21 cellular contexts compared by ENCODE assay signal in genomic region chr10:131477457-131478205, GRCh38.
DNase-seq lines count a peak whose midpoint lies in the region; ATAC-seq, FAIRE-seq and TF ChIP-seq lines count a peak whose summit lies in the region.
"Had no signal": no experiment of that assay in that cellular context is flagged by ENCODE, and none has a peak within 500 bp of the region (broad histone marks: within the 10 kb centered on the region; RNA-seq: fewer than 3 reads in every experiment).

No MANE protein-coding gene starts in this region.

- in situ Hi-C loops in K562 (cut with MboI): no loop called here
- in situ Hi-C loops in HepG2 (cut with HindIII; ENCODE audit: extremely low pct_ligation_motif_present, low pct_unique_long_range_greater_than_20kb): no loop called here

- H3K4me3 ChIP-seq in A549 (no peak overlapping the region), K562 (no peak overlapping the region), HepG2 (replicated peaks in 1 of 3; ENCODE audit: insufficient read depth in 1 of 3, low read depth in 2 of 3, low read length in 3 of 3) (no peak overlapping the region), PC-9 (no peak overlapping the region), esophagus squamous epithelium (no peak overlapping the region), BE2C (ENCODE audit: low read depth, low read length) (no peak overlapping the region)
- H3K4me3 ChIP-seq: BLaER1 treated with 17β-estradiol and CSF1 and Interleukin-3, amounts not matched to agents 10 nM and 100 nM; ovary had no signal

- H3K9me2 ChIP-seq in PC-9 (ENCODE audit: insufficient read depth): no peaks in the 10 kb centered on the region

- no peaks in the 10 kb centered on the region for H3K4me1 ChIP-seq in A549
- H3K4me1 ChIP-seq in K562 (replicated peaks in 1 of 2; ENCODE audit: control insufficient read depth in 2 of 2, insufficient read depth in 2 of 2, low read length in 2 of 2): no peaks in the 10 kb centered on the region
- peaks cover 9% of the 10 kb centered on the region; the same call in 1 of the 2 replicates for H3K4me1 ChIP-seq in HepG2 (ENCODE audit: insufficient read depth, low read length)
- H3K4me1 ChIP-seq in PC-9 (replicated peaks; ENCODE audit: insufficient read depth): no peaks in the 10 kb centered on the region
- H3K4me1 ChIP-seq in esophagus squamous epithelium: no peaks in the 10 kb centered on the region
- no peaks in the 10 kb centered on the region for H3K4me1 ChIP-seq in BE2C

- POLR2A ChIA-PET in A549 (lab: Yijun Ruan, JAX): no interaction called here
- POLR2A ChIA-PET in K562 (lab: Yijun Ruan, JAX): no interaction called here
- POLR2A ChIA-PET in HepG2 (lab: Yijun Ruan, JAX): no interaction called here
- POLR2A ChIA-PET in PC-9 (lab: Charles Lee; ENCODE audit: unreplicated experiment): no interaction called here

- BruUV-seq in K562 (replicated peaks; lab: Mats Ljungman, UMichigan) (no TSS peak), HepG2 (replicated peaks; lab: Mats Ljungman, UMichigan) (no TSS peak), PC-9 (replicated peaks; lab: Mats Ljungman, UMichigan) (no TSS peak)

- no peak overlapping the region for H3K27ac Mint-ChIP-seq in stimulated activated effector memory CD8-positive, alpha-beta T cell treated with anti-CD3 and anti-CD28 coated beads, Interleukin-12 subunit alpha, Interleukin-12 subunit beta, amount 100 ng/mL, for 72 hours
- H3K27ac Mint-ChIP-seq: activated CD4-positive, alpha-beta T cell treated with anti-CD3 and anti-CD28 coated beads for 36 hours; activated naive CD8-positive, alpha-beta T cell; memory B cell; naive thymus-derived CD4-positive, alpha-beta T cell had no signal

- H3K9me1 ChIP-seq in K562 (ENCODE audit: control insufficient read depth, insufficient read depth, low read length): no peaks in the 10 kb centered on the region

- H3F3A ChIP-seq in PC-9 (ENCODE audit: insufficient read depth, low read depth): no peaks in the 10 kb centered on the region

- no peaks in the 10 kb centered on the region for H3K4me1 Mint-ChIP-seq in stimulated activated effector memory CD8-positive, alpha-beta T cell treated with anti-CD3 and anti-CD28 coated beads, Interleukin-12 subunit alpha, Interleukin-12 subunit beta, amount 100 ng/mL, for 72 hours
- H3K4me1 Mint-ChIP-seq: activated CD4-positive, alpha-beta T cell treated with anti-CD3 and anti-CD28 coated beads for 36 hours; memory B cell; naive thymus-derived CD4-positive, alpha-beta T cell had no signal

- no peak for TF ChIP-seq CTCF in A549 (IDR thresholded peaks at IDR 0.05)
- no peak for TF ChIP-seq CTCF in K562 (IDR thresholded peaks at IDR 0.05 in 2 of 3, conservative IDR thresholded peaks at IDR 0.05 in 1 of 3; ENCODE audit: insufficient read depth in 2 of 3, low read depth in 1 of 3, low read length in 3 of 3)
- TF ChIP-seq CTCF in HepG2 (CRISPR knock-in tag; IDR thresholded peaks at IDR 0.05): peak; percentile 32; the same call in 1 of the 2 replicates
- no peak for TF ChIP-seq CTCF in PC-9 (conservative IDR thresholded peaks at IDR 0.05)
- no peak for TF ChIP-seq CTCF in esophagus squamous epithelium (IDR thresholded peaks at IDR 0.05)
- no peak for TF ChIP-seq CTCF in BE2C (IDR thresholded peaks at IDR 0.05; ENCODE audit: low read depth, low read length)

- no peaks in the 10 kb centered on the region for H3K36me3 Mint-ChIP-seq in stimulated activated effector memory CD8-positive, alpha-beta T cell treated with anti-CD3 and anti-CD28 coated beads, Interleukin-12 subunit alpha, Interleukin-12 subunit beta, amount 100 ng/mL, for 72 hours
- H3K36me3 Mint-ChIP-seq: activated naive CD8-positive, alpha-beta T cell; memory B cell; naive thymus-derived CD4-positive, alpha-beta T cell had no signal

- WGBS in A549 (ENCODE audit: missing lambda C conversion rate): 18% methylated on average over 16 of the region's 16 CpGs
- 0% methylated on average over 10 of the region's 16 CpGs for whole genome bisulfite sequencing in K562 (ENCODE audit: insufficient coverage, low coverage, missing lambda C conversion rate)
- 1% methylated on average over 13 of the region's 16 CpGs for WGBS in HepG2 (ENCODE audit: low lambda C conversion rate)
- WGBS in esophagus squamous epithelium, 2 donors: 42 to 54% methylated on average over 14 to 16 of the region's 16 CpGs

- H3K79me2 ChIP-seq in K562 (ENCODE audit: control insufficient read depth, insufficient read depth, low read length): no peaks in the 10 kb centered on the region
- no peaks in the 10 kb centered on the region for H3K79me2 ChIP-seq in HepG2 (ENCODE audit: insufficient read depth, low read length)
- no peaks in the 10 kb centered on the region for H3K79me2 ChIP-seq in PC-9 (ENCODE audit: low read depth)

- ATAC-seq in A549 (0 out of 6 replicates have a peak, but pooled peaks of 1 of the 2 experiments have one; percentile 33), K562 (peak; percentile 67), HepG2 (peak; percentile 60; the same call in 2 of the 3 replicates)
- ATAC-seq in stimulated activated effector memory CD8-positive, alpha-beta T cell treated with anti-CD3 and anti-CD28 coated beads, Interleukin-12 subunit alpha, Interleukin-12 subunit beta, amount 100 ng/mL, for 72 hours: no peak
- ATAC-seq: activated CD4-positive, alpha-beta T cell treated with anti-CD3 and anti-CD28 coated beads for 36 hours; naive thymus-derived CD4-positive, alpha-beta T cell; Right ventricle myocardium inferior had no signal

- peak overlapping the region; percentile 19; the same call in 1 of the 3 replicates for H3K4me2 ChIP-seq in A549
- H3K4me2 ChIP-seq in K562 (ENCODE audit: insufficient read depth, low read length): no peak overlapping the region
- no peak overlapping the region for H3K4me2 ChIP-seq in HepG2 (ENCODE audit: low read depth, low read length)
- H3K4me2 ChIP-seq in PC-9: no peak overlapping the region
- H3K4me2 ChIP-seq: BLaER1 treated with 17β-estradiol and CSF1 and Interleukin-3, amounts not matched to agents 10 nM and 100 nM; KMS-11 had no signal

- H3K9me3 Mint-ChIP-seq in stimulated activated effector memory CD8-positive, alpha-beta T cell treated with anti-CD3 and anti-CD28 coated beads, Interleukin-12 subunit alpha, Interleukin-12 subunit beta, amount 100 ng/mL, for 72 hours: no peaks in the 10 kb centered on the region
- H3K9me3 Mint-ChIP-seq: memory B cell had no signal

- DNase-seq in A549 (ENCODE audit: low read depth in 1 of 2, low spot score in 1 of 2) (peak in 1 of 2 experiments; percentile 6), MV-4-11 (lab: John Stamatoyannopoulos, UW) (peak; percentile 21), K562 (ENCODE audit: extremely low read depth in 1 of 4, low spot score in 3 of 4) (no peak), HepG2 (ENCODE audit: low spot score) (peak; percentile 25), PC-9 (no peak), esophagus squamous epithelium (lab: John Stamatoyannopoulos, UW) (no peak), BE2C (no peak)
- DNase-seq in stimulated activated effector memory CD8-positive, alpha-beta T cell treated with anti-CD3 and anti-CD28 coated beads, Interleukin-12 subunit alpha, Interleukin-12 subunit beta, amount 100 ng/mL, for 72 hours (ENCODE audit: low spot score in 2 of 2): no peak
- DNase-seq: activated CD4-positive, alpha-beta T cell treated with anti-CD3 and anti-CD28 coated beads for 36 hours; naive thymus-derived CD4-positive, alpha-beta T cell; NCI-H2107; NCI-H524; ovary had no signal

- TF ChIP-seq EP300 in A549 (IDR thresholded peaks at IDR 0.05): no peak
- TF ChIP-seq EP300 in K562 (IDR thresholded peaks at IDR 0.05; ENCODE audit: low read length): no peak
- no peak for TF ChIP-seq EP300 in HepG2 (IDR thresholded peaks at IDR 0.05; ENCODE audit: low read depth in 2 of 2, low read length in 2 of 2)
- TF ChIP-seq EP300 in HepG2 (CRISPR knock-in tag; IDR thresholded peaks at IDR 0.05; ENCODE audit: borderline replicate concordance): no peak

- H3K9me3 ChIP-seq in A549 (no peaks in the 10 kb centered on the region; the same call in 2 of the 3 replicates), K562 (replicated peaks; ENCODE audit: control insufficient read depth, insufficient read depth, low read depth, low read length) (no peaks in the 10 kb centered on the region), HepG2 (ENCODE audit: low read length) (no peaks in the 10 kb centered on the region), PC-9 (ENCODE audit: insufficient read depth, low read depth) (no peaks in the 10 kb centered on the region), esophagus squamous epithelium (no peaks in the 10 kb centered on the region), BE2C (no peaks in the 10 kb centered on the region)
- H3K9me3 ChIP-seq: BLaER1 treated with 17β-estradiol and CSF1 and Interleukin-3, amounts not matched to agents 10 nM and 100 nM; ovary had no signal

- no peak overlapping the region for H3K27ac ChIP-seq in A549
- no peak overlapping the region for H3K27ac ChIP-seq in K562 (ENCODE audit: extremely low read depth, low read depth, low read length)
- no peak overlapping the region for H3K27ac ChIP-seq in HepG2 (ENCODE audit: extremely low read length, insufficient read depth, low read length)
- no peak overlapping the region for H3K27ac ChIP-seq in PC-9
- H3K27ac ChIP-seq in esophagus squamous epithelium: no peak overlapping the region
- H3K27ac ChIP-seq: BLaER1 treated with 17β-estradiol and CSF1 and Interleukin-3, amounts not matched to agents 10 nM and 100 nM; KMS-11; ovary had no signal

- no peak for FAIRE-seq in A549 (lab: Jason Lieb, UNC)
- FAIRE-seq in K562 (lab: Jason Lieb, UNC): no peak
- FAIRE-seq in HepG2 (lab: Jason Lieb, UNC): no peak
- FAIRE-seq: D721Med, endometrium, G401.6 had no signal

- TF ChIP-seq POLR2A in A549 (IDR thresholded peaks at IDR 0.05; ENCODE audit: low read length) (no peak), K562 (conservative IDR thresholded peaks at IDR 0.05) (no peak), HepG2 (IDR thresholded peaks at IDR 0.05; ENCODE audit: insufficient read depth in 1 of 2, low read depth in 2 of 2, low read length in 2 of 2) (no peak), esophagus squamous epithelium (IDR thresholded peaks at IDR 0.05) (no peak)

- H3K4me3 Mint-ChIP-seq in stimulated activated effector memory CD8-positive, alpha-beta T cell treated with anti-CD3 and anti-CD28 coated beads, Interleukin-12 subunit alpha, Interleukin-12 subunit beta, amount 100 ng/mL, for 72 hours: no peak overlapping the region
- H3K4me3 Mint-ChIP-seq: activated CD4-positive, alpha-beta T cell treated with anti-CD3 and anti-CD28 coated beads for 36 hours; activated naive CD8-positive, alpha-beta T cell; memory B cell; naive thymus-derived CD4-positive, alpha-beta T cell had no signal

- 0 out of 5 replicates have a peak, but pooled peaks of 1 of the 2 experiments have one; percentile 9 for TF ChIP-seq RAD21 in A549 (conservative IDR thresholded peaks at IDR 0.05 in 1 of 2, IDR thresholded peaks at IDR 0.05 in 1 of 2)
- TF ChIP-seq RAD21 in K562 (CRISPR knock-in tag; conservative IDR thresholded peaks at IDR 0.05 in 1 of 2, IDR thresholded peaks at IDR 0.05 in 1 of 2): no peak
- TF ChIP-seq RAD21 in HepG2 (CRISPR knock-in tag; IDR thresholded peaks at IDR 0.05): no peak

- no peaks in the 10 kb centered on the region for H4K20me1 ChIP-seq in K562 (replicated peaks; ENCODE audit: control insufficient read depth, insufficient read depth, low read length)
- H4K20me1 ChIP-seq in HepG2 (ENCODE audit: insufficient read depth, low read length): no peaks in the 10 kb centered on the region
- no peaks in the 10 kb centered on the region for H4K20me1 ChIP-seq in PC-9 (ENCODE audit: insufficient read depth)
- H4K20me1 ChIP-seq: BLaER1 treated with 17β-estradiol and CSF1 and Interleukin-3, amounts not matched to agents 10 nM and 100 nM had no signal

- H2AFZ ChIP-seq in K562 (ENCODE audit: low read depth, low read length): no peak overlapping the region
- H2AFZ ChIP-seq in HepG2 (ENCODE audit: low read length): no peak overlapping the region
- no peak overlapping the region for H2AFZ ChIP-seq in PC-9

- intact Hi-C loops in K562 (cut with micrococcal nuclease): no loop called here
- intact Hi-C loops in HepG2 (cut with micrococcal nuclease; ENCODE audit: unreplicated experiment): no loop called here
- intact Hi-C loops in PC-9 (cut with micrococcal nuclease; ENCODE audit: unreplicated experiment): no loop called here
- intact Hi-C loops in esophagus squamous epithelium (cut with DNase I): no loop called here

- CTCF ChIA-PET in A549 (lab: Yijun Ruan, JAX) (no interaction called here), K562 (lab: Yijun Ruan, JAX; ENCODE audit: low intra/inter-chr PET ratio) (no interaction called here), HepG2 (lab: Yijun Ruan, JAX; ENCODE audit: low intra/inter-chr PET ratio, low total read pairs) (no interaction called here), PC-9 (lab: Charles Lee) (no interaction called here)

- H3K27me3 ChIP-seq in K562 (ENCODE audit: control insufficient read depth in 2 of 2, insufficient read depth in 2 of 2, low read length in 2 of 2) (no peaks in the 10 kb centered on the region; a peak in 1 of 5 replicates), HepG2 (ENCODE audit: control insufficient read depth in 1 of 2, insufficient read depth in 2 of 2, low read length in 2 of 2) (peaks cover 1 to 10% of the 10 kb centered on the region in 2 experiments; a peak in 3 of 5 replicates), PC-9 (ENCODE audit: insufficient read depth, low read depth) (no peaks in the 10 kb centered on the region; the same call in 1 of the 2 replicates), esophagus squamous epithelium (peaks cover 0 to 49% (median 0%) of the 10 kb centered on the region in 4 donors), BE2C (no peaks in the 10 kb centered on the region)
- H3K27me3 ChIP-seq: BLaER1 treated with 17β-estradiol and CSF1 and Interleukin-3, amounts not matched to agents 10 nM and 100 nM; ovary had no signal

- H3K36me3 ChIP-seq in K562 (ENCODE audit: control insufficient read depth, insufficient read depth, low read length) (no peaks in the 10 kb centered on the region), HepG2 (replicated peaks in 1 of 2; ENCODE audit: control insufficient read depth in 1 of 2, insufficient read depth in 2 of 2, low read length in 2 of 2) (no peaks in the 10 kb centered on the region), PC-9 (ENCODE audit: low read depth) (no peaks in the 10 kb centered on the region), esophagus squamous epithelium (no peaks in the 10 kb centered on the region), BE2C (no peaks in the 10 kb centered on the region)
- H3K36me3 ChIP-seq: BLaER1 treated with 17β-estradiol and CSF1 and Interleukin-3, amounts not matched to agents 10 nM and 100 nM; ovary had no signal

- H3K9ac ChIP-seq in K562 (ENCODE audit: insufficient read depth in 1 of 2, low read depth in 2 of 2, low read length in 2 of 2): no peak overlapping the region
- no peak overlapping the region for H3K9ac ChIP-seq in HepG2 (ENCODE audit: insufficient read depth, low read depth, low read length)
- H3K9ac ChIP-seq: BLaER1 treated with 17β-estradiol and CSF1 and Interleukin-3, amounts not matched to agents 10 nM and 100 nM; KMS-11 had no signal

Comparison
In these comparisons a context has a peak if more than half of its experiments do, and no peak if none do; other contexts are left out.
1. DNase-seq: peak in MV-4-11 (single experiment) and HepG2 (single experiment); none in K562 (0 of 4), stimulated activated effector memory CD8-positive, alpha-beta T cell treated with anti-CD3 and anti-CD28 coated beads, Interleukin-12 subunit alpha, Interleukin-12 subunit beta, amount 100 ng/mL, for 72 hours (0 of 2), PC-9 (0 of 2), esophagus squamous epithelium (single experiment) and BE2C (single experiment).